25 cellular contexts compared by ENCODE assay signal in the genomic region with DNA sequence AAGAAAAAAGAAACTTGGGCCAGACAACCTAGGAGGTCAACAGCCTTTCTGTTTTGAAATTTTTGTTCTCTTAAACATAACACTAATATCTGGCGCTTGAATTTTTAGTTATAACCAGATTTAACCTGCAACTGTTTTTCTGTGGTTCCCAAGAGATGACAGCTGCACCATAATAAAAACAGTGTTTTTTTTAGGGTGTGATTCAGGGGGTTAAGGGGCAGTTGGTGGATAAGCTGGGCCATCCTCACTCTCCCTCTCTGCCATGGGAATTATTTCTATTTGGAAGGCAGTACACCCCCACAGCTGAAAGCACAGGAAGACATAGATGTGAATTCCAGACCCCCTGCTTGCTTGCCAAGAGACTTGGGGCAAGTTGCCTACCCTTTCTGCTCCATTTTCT.
"Had no signal": no experiment of that assay in that cellular context is flagged by ENCODE, and none has a peak within 500 bp of the region (broad histone marks: within the 10 kb centered on the region; RNA-seq: fewer than 3 reads in every experiment).

No MANE protein-coding gene starts in this region.

- H3K4me3 ChIP-seq: colonic mucosa, neural progenitor cell, skin epidermis, suprapubic skin, tibial artery, upper lobe of right lung had no signal

- H3K4me1 ChIP-seq: suprapubic skin, tibial artery, upper lobe of right lung had no signal

- H3K27me3 ChIP-seq: colonic mucosa, neural progenitor cell, upper lobe of right lung had no signal

- DNase-seq: activated CD4-positive, alpha-beta T cell treated with anti-CD3 and anti-CD28 coated beads for 1 hour; activated CD8-positive, alpha-beta memory T cell treated with anti-CD3 and anti-CD28 coated beads, Interleukin-2, amount 10 ng/mL, durations not matched to agents 7 days and 5 days; activated CD8-positive, alpha-beta T cell treated with anti-CD3 and anti-CD28 coated beads, Interleukin-2, amount 10 ng/mL, durations not matched to agents 7 days and 5 days; activated T-cell treated with anti-CD3 and anti-CD28 coated beads, Interleukin-2, amount 50 U/mL, for 48 hours; cerebellar nuclear complex; colonic mucosa; effector CD8-positive, alpha-beta T cell; mammary epithelial cell; midbrain; natural killer cell; right cardiac atrium; stimulated activated CD4-positive, alpha-beta T cell treated with anti-CD3 and anti-CD28 coated beads, Interleukin-1b, Interleukin-23, amount 100 ng/mL, for 48 hours; stimulated activated CD4-positive, alpha-beta T cell treated with anti-CD3 and anti-CD28 coated beads, Interleukin-4, amount 100 ng/mL, for 4 hours; stimulated activated CD8-positive, alpha-beta memory T cell treated with anti-CD3 and anti-CD28 coated beads, Interleukin-4, amount 100 ng/mL, for 48 hours; stimulated activated naive CD4-positive, alpha-beta T cell; T-helper 2 cell; tibial artery; upper lobe of right lung had no signal

- H3K4me2 ChIP-seq: neural progenitor cell had no signal

- H2AFZ ChIP-seq: neural progenitor cell had no signal

- H3K9me3 Mint-ChIP-seq: activated naive CD4-positive, alpha-beta T cell treated with anti-CD3 and anti-CD28 coated beads, Interleukin-2, amount 50 U/mL, for 24 hours; activated T-helper 2 cell treated with anti-CD3 and anti-CD28 coated beads, Interferon-gamma antibody, Interleukin-2, Interleukin-4, amounts not matched to agents 10 μg/mL and 5 μg/mL and 100 μg/mL, durations not matched to agents 14 hours and 24 hours and 36 hours; natural killer cell; neural progenitor cell; WTC11 had no signal

- ATAC-seq: activated CD8-positive, alpha-beta memory T cell treated with anti-CD3 and anti-CD28 coated beads, Interleukin-2, amount 10 ng/mL, durations not matched to agents 7 days and 5 days; activated CD8-positive, alpha-beta T cell treated with anti-CD3 and anti-CD28 coated beads, Interleukin-2, amount 10 ng/mL, durations not matched to agents 7 days and 5 days; left colon; natural killer cell; upper lobe of right lung had no signal

- H3K27ac ChIP-seq: colonic mucosa, neural progenitor cell, skin epidermis, suprapubic skin, tibial artery, upper lobe of right lung had no signal

- H3K27me3 Mint-ChIP-seq: activated CD8-positive, alpha-beta memory T cell treated with anti-CD3 and anti-CD28 coated beads, Interleukin-2, amount 10 ng/mL, durations not matched to agents 7 days and 5 days; activated naive CD4-positive, alpha-beta T cell treated with anti-CD3 and anti-CD28 coated beads, Interleukin-2, amount 50 U/mL, for 24 hours had no signal

- H3K27ac Mint-ChIP-seq: activated CD8-positive, alpha-beta memory T cell treated with anti-CD3 and anti-CD28 coated beads, Interleukin-2, amount 10 ng/mL, durations not matched to agents 7 days and 5 days; activated CD8-positive, alpha-beta T cell treated with anti-CD3 and anti-CD28 coated beads, Interleukin-2, amount 10 ng/mL, durations not matched to agents 7 days and 5 days; activated naive CD4-positive, alpha-beta T cell treated with anti-CD3 and anti-CD28 coated beads, Interleukin-2, amount 50 U/mL, for 24 hours; activated T-helper 2 cell treated with anti-CD3 and anti-CD28 coated beads, Interferon-gamma antibody, Interleukin-2, Interleukin-4, amounts not matched to agents 10 μg/mL and 5 μg/mL and 100 μg/mL, durations not matched to agents 14 hours and 24 hours and 36 hours; neural progenitor cell; WTC11 had no signal

- H3K9ac ChIP-seq: neural progenitor cell had no signal

- H3K4me3 Mint-ChIP-seq: activated CD8-positive, alpha-beta memory T cell treated with anti-CD3 and anti-CD28 coated beads, Interleukin-2, amount 10 ng/mL, durations not matched to agents 7 days and 5 days; activated CD8-positive, alpha-beta T cell treated with anti-CD3 and anti-CD28 coated beads, Interleukin-2, amount 10 ng/mL, durations not matched to agents 7 days and 5 days; activated naive CD4-positive, alpha-beta T cell treated with anti-CD3 and anti-CD28 coated beads, Interleukin-2, amount 50 U/mL, for 24 hours; natural killer cell; neural progenitor cell; WTC11 had no signal

- H3K36me3 Mint-ChIP-seq: activated naive CD4-positive, alpha-beta T cell treated with anti-CD3 and anti-CD28 coated beads, Interleukin-2, amount 50 U/mL, for 24 hours; neural progenitor cell; WTC11 had no signal

- H3K36me3 ChIP-seq: colonic mucosa, neural progenitor cell, suprapubic skin, tibial artery, upper lobe of right lung had no signal

- H3K9me3 ChIP-seq: colonic mucosa, suprapubic skin, tibial artery, upper lobe of right lung had no signal
